In the genomic region with DNA sequence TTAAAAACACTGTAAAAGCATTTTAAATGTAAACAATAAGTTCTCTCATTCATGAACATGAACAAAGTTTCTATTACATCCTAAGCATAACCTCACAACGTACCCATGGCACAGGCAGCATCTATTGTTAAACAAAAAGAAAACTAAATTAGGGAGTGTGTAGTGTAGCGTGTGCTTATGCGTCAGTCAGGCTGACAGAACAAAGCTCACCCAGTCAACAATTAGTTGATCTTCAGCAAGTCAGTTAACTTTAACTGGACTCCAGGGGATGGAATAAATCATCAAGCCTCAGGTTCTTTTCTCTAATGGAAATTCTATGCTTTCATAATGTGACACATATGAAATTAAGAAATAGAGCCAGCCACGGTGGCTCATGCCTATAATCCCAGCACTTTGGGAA, we compare ENCODE assay signal across 23 cellular contexts.
"Had no signal": no experiment of that assay in that cellular context is flagged by ENCODE, and none has a peak within 500 bp of the region (broad histone marks: within the 10 kb centered on the region; RNA-seq: fewer than 3 reads in every experiment).

No MANE protein-coding gene starts in this region.

- DNase-seq: cortex of kidney; dorsolateral prefrontal cortex; effector CD4-positive, alpha-beta T cell; foreskin fibroblast; heart left ventricle; kidney; natural killer cell; occipital lobe; pancreas; stimulated activated CD4-positive, alpha-beta T cell treated with anti-CD3 and anti-CD28 coated beads, Interleukin-2, amount 100 ng/mL, for 24 hours; stimulated activated CD4-positive, alpha-beta T cell treated with anti-CD3 and anti-CD28 coated beads, Interleukin-4, amount 100 ng/mL, for 24 hours; stimulated activated naive CD4-positive, alpha-beta T cell treated with Interleukin-2 at 50 U/mL for 16 hours; stomach; thyroid gland; trophoblast cell had no signal

- H3K4me1 ChIP-seq: gastroesophageal sphincter, heart left ventricle, pancreas, right atrium auricular region, stomach, thyroid gland had no signal

- H2AFZ ChIP-seq: hepatocyte had no signal

- H3K4me2 ChIP-seq: hepatocyte had no signal

- H3K27me3 ChIP-seq: dorsolateral prefrontal cortex, gastroesophageal sphincter, heart left ventricle, hepatocyte, pancreas, right atrium auricular region, stomach, thyroid gland had no signal

- ATAC-seq: esophagus mucosa; gastroesophageal sphincter; heart left ventricle; left lobe of liver; natural killer cell; pancreas; sciatic nerve; stimulated activated effector memory CD8-positive, alpha-beta T cell treated with anti-CD3 and anti-CD28 coated beads, Interleukin-12 subunit alpha, Interleukin-12 subunit beta, amount 100 ng/mL, for 72 hours had no signal

- H3K9me3 ChIP-seq: gastroesophageal sphincter, pancreas, right atrium auricular region, stomach, thyroid gland had no signal

- H3K79me2 ChIP-seq: hepatocyte had no signal

- H3K27ac ChIP-seq: dorsolateral prefrontal cortex, gastroesophageal sphincter, heart left ventricle, hepatocyte, pancreas, right atrium auricular region, stomach, thyroid gland had no signal

- H3K4me3 ChIP-seq: dorsolateral prefrontal cortex, gastroesophageal sphincter, heart left ventricle, hepatocyte, lung, pancreas, right atrium auricular region, stomach, thyroid gland had no signal

- H3K36me3 ChIP-seq: pancreas, right atrium auricular region, thyroid gland had no signal
